Comparison of ENCODE assay signal across 8 cellular contexts in genomic region chr22:50185384-50186087, GRCh38. TPM values are rescaled to one million over a fixed set of nuclear protein-coding genes. Genes with fewer than 3 reads are reported as not detected.
DNase-seq lines count a peak whose midpoint lies in the region; ATAC-seq, FAIRE-seq and TF ChIP-seq lines count a peak whose summit lies in the region.

A gene with protein sequence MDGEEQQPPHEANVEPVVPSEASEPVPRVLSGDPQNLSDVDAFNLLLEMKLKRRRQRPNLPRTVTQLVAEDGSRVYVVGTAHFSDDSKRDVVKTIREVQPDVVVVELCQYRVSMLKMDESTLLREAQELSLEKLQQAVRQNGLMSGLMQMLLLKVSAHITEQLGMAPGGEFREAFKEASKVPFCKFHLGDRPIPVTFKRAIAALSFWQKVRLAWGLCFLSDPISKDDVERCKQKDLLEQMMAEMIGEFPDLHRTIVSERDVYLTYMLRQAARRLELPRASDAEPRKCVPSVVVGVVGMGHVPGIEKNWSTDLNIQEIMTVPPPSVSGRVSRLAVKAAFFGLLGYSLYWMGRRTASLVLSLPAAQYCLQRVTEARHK (plus strand): TSS chr22:50185913. CDS start chr22:50193061, 7,148 bp downstream.

- intact Hi-C loops in activated B cell treated with CpG ODN at 0.5 μM for 24 hours (cut with micrococcal nuclease), result loop anchor here (1.0 to 2.0 kb wide), 2 partner anchors 12 to 15 kb away; partner anchors contain the start of gene SELENOO

- H3K4me1 Mint-ChIP-seq in activated B cell treated with CpG ODN at 0.5 μM for 24 hours, result peaks cover 42% of the 10 kb centered on the region

- no peak for FAIRE-seq in bronchial epithelial cell (lab: Jason Lieb, UNC)

- CTCF ChIA-PET in HEK293T (lab: Yijun Ruan, JAX), result no interaction called here
- CTCF ChIA-PET in activated B cell treated with CpG ODN at 0.5 μM for 24 hours (lab: Charles Lee), result no interaction called here

- peaks cover 1% of the 10 kb centered on the region for H3K36me3 ChIP-seq in bronchial epithelial cell (ENCODE audit: control insufficient read depth, insufficient read depth, low read length)

- DNase-seq in DMS 273 (lab: John Stamatoyannopoulos, UW; ENCODE audit: unreplicated experiment) (peak; percentile 92), HEK293T (ENCODE audit: extremely low spot score) (peak; percentile 98), NCI-H2171 treated with DMSO at 0.1 percent for 48 hours (lab: John Stamatoyannopoulos, UW) (peak; percentile 87), activated B cell treated with CpG ODN at 0.5 μM for 24 hours (peak; percentile 87), bronchial epithelial cell (ENCODE audit: low read depth) (peak; percentile 57), iPS-NIHi7 (ENCODE audit: extremely low spot score) (peak; percentile 97)

- peaks cover 3% of the 10 kb centered on the region for H3K36me3 Mint-ChIP-seq in activated B cell treated with CpG ODN at 0.5 μM for 24 hours (ENCODE audit: low read depth)

- peak within 1 kb of the TSS; percentile 75 for H3K4me3 ChIP-seq in bronchial epithelial cell (ENCODE audit: low read depth, low read length)
- peak within 1 kb of the TSS; percentile 48 to 81 (median 71) for H3K4me3 ChIP-seq in skin epidermis

- peak; percentile 59 for ATAC-seq in activated B cell treated with CpG ODN at 0.5 μM for 24 hours (ENCODE audit: low read depth)
- no peak for ATAC-seq in GM19328 (IDR thresholded peaks at IDR 0.05; ENCODE audit: unreplicated experiment)

- POLR2A ChIA-PET in HEK293T (lab: Yijun Ruan, JAX), result no interaction called here
- POLR2A ChIA-PET in activated B cell treated with CpG ODN at 0.5 μM for 24 hours (lab: Charles Lee), result interaction anchor here (0.6 kb wide), 3 partner anchors 22 to 65 kb away, joined by 3 to 5 read pairs (median 4); partner anchors contain the start of gene HDAC10

- H3K4me3 Mint-ChIP-seq in activated B cell treated with CpG ODN at 0.5 μM for 24 hours, result peak within 1 kb of the TSS; percentile 93

- TF ChIP-seq CTCF in activated B cell treated with CpG ODN at 0.5 μM for 24 hours (IDR thresholded peaks at IDR 0.05), result no peak
- no peak for TF ChIP-seq CTCF in bronchial epithelial cell (IDR thresholded peaks at IDR 0.05; ENCODE audit: insufficient read depth, low read length, severe bottlenecking)

- no peaks in the 10 kb centered on the region for H3K27me3 ChIP-seq in bronchial epithelial cell (ENCODE audit: control insufficient read depth, insufficient read depth, low read length)

- peak within 1 kb of the TSS; percentile 84 for H3K27ac Mint-ChIP-seq in activated B cell treated with CpG ODN at 0.5 μM for 24 hours

- no peaks in the 10 kb centered on the region for H3K9me3 Mint-ChIP-seq in activated B cell treated with CpG ODN at 0.5 μM for 24 hours

- peaks cover 2% of the 10 kb centered on the region for H3K27me3 Mint-ChIP-seq in activated B cell treated with CpG ODN at 0.5 μM for 24 hours

- H3K27ac ChIP-seq in skin epidermis, result peak within 1 kb of the TSS; percentile 64 to 90 (median 84)

TF ChIP-seq in HEK293T, 16 proteins besides CTCF, POLR2A, EP300 and RAD21:
- TF ChIP-seq NFRKB (IDR thresholded peaks at IDR 0.05) (no peak), FOXM1 (IDR thresholded peaks at IDR 0.05; ENCODE audit: borderline replicate concordance) (peak; percentile 54; the same call in 1 of the 2 replicates)
TF ChIP-seq in HEK293T: peak in this region for 1.

RNA-seq across cellular contexts. Expression of the gene that starts here (rescaled TPM):
- total RNA-seq in activated B cell treated with CpG ODN at 0.5 μM for 24 hours (80.6 and 86.4 TPM in 2 replicates), bronchial epithelial cell (38.3 and 43.7 TPM in 2 replicates)
